Comparison of ENCODE assay signal across 7 cellular contexts in the genomic region with DNA sequence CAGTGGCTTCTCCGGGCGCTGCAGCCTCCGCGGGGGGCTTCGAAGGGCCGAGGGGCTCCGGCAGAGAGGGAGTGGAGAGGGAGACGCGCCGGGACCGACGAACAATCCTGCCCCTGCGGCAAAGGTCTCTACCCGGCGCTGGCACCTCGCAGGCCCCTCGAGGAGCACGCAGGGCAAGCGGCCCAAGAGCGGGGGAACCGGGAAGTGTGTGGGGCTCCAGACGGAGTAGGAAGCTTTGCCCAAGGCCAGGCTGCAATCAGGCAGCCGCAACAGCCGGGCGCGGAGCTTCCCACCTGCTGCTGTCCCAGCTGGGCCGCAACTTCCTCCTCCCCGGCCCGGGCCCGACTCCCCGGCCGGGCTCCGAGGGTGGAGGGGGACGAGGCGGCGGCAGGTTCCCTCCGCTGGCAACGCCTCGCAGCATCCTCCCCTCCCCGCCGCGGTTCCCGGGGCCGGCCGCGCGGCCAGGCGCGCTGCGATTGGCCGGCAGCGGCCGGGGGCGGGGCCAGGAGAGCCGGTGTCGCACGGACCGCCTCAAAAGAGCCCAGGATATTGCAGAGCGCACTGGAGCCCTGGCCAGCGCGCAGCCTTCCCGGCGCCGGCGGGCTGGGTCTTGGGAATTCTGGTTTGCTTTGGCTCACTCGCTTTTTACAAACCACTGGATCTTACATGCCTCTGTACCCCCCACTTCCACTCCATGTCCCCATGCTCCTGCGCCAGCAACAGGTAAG. TPM values are rescaled to one million over a fixed set of nuclear protein-coding genes. Genes with fewer than 3 reads are reported as not detected.
DNase-seq lines count a peak whose midpoint lies in the region; ATAC-seq lines count a peak whose summit lies in the region.

A gene (plus strand): TSS at position 554 of the 728 bp plus-strand sequence. CDS start 5,508 bp downstream, outside the sequence.

- H3K27me3 Mint-ChIP-seq in T-cell: peaks cover 47 to 59% of the 10 kb centered on the region in 2 donors

- DNase-seq in NCI-H128 (lab: John Stamatoyannopoulos, UW; ENCODE audit: unreplicated experiment): peak; percentile 27
- peak in 28 of 34 experiments; percentile 1 to 58 (median 20) for DNase-seq in T-cell
- DNase-seq in cerebellar cortex (ENCODE audit: low spot score): peak; percentile 63
- DNase-seq in islet precursor cell: peak; percentile 98

- H3K4me3 Mint-ChIP-seq in T-cell: peak within 1 kb of the TSS; percentile 59 to 81 (median 67)

- CTCF ChIA-PET in T-cell (lab: Charles Lee): no interaction called here

- H3K36me3 Mint-ChIP-seq in T-cell: no peaks in the 10 kb centered on the region

- ATAC-seq in GM18511 (IDR thresholded peaks at IDR 0.05; ENCODE audit: unreplicated experiment) (peak; percentile 93), HG02763 (IDR thresholded peaks at IDR 0.05; ENCODE audit: unreplicated experiment) (peak; percentile 96), T-cell (replicated peaks in 1 of 4) (peak; percentile 61 to 86 (median 82))

- peak within 1 kb of the TSS; percentile 42 to 58 (median 50) for H3K4me3 ChIP-seq in skin epidermis

- peak within 1 kb of the TSS in 20 of 21 experiments; percentile 31 to 92 (median 80) for H3K27ac ChIP-seq in skin epidermis

- H3K4me1 Mint-ChIP-seq in T-cell: peaks cover 16 to 20% (median 16%) of the 10 kb centered on the region in 3 donors

- POLR2A ChIA-PET in T-cell (lab: Charles Lee): no interaction called here

- H3K27ac Mint-ChIP-seq in T-cell: no peak within 1 kb of the TSS

- no peaks in the 10 kb centered on the region for H3K9me3 Mint-ChIP-seq in T-cell

RNA-seq across cellular contexts. Expression of the gene that starts here (rescaled TPM):
- total RNA-seq in T-cell: under 1 TPM in 2 of 5 donors, not detected in 3; 0.07 to 0.09 TPM

Comparison
In these comparisons a context has a peak if more than half of its experiments do, and no peak if none do; other contexts are left out.
1. Peak in every context shown above with its lines: DNase-seq, ATAC-seq, H3K4me3 ChIP-seq and H3K27ac ChIP-seq.
2. Peak in DNase-seq and ATAC-seq in T-cell; RNA of the gene not detected or under 1 TPM.
3. DNase-seq: peak in every context shown above with its lines; median percentile 98 in islet precursor cell; 63 in cerebellar cortex; 27 in NCI-H128; 20 in T-cell.